1 cellular context compared by ENCODE assay signal in the genomic region with DNA sequence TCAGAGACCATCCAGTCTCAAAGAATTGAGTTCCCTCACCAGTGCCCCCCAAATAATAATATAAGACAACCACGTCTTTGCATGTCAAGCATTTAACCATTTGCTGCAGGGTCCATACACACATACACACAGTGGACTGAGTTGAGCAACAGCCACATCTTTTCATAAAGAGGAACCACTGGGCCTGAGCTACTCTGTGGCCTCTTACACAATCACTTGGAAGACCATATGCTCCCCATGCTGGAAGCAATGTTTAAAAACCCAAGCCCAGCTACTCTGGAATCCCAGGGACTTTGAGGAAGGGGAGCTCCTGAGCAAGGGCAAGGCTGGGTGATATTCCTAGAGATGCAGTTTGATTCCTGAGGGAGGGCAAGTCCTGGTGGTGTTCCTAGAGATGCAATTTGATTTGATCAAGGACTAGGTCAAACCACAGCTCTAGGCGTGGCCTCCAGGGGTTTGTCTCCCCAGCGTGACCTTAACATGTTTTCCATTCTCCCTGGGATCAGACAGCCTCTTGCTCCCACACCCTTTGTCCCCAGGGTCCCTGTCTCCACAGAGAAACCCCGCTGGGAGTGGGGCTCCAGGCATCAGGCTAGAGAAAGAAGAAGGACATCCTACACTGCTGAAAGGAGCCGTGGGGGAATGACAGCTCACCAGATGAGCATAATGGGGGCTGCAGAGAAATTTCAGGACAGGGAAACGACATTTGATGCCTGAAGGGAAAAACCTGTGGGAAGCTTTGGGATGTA.
TF ChIP-seq lines count a peak whose summit lies in the region.

No MANE protein-coding gene starts in this region.

TF ChIP-seq in H1, 55 proteins besides CTCF, POLR2A, EP300 and RAD21 (continued from another document):
- TF ChIP-seq JUN (IDR thresholded peaks at IDR 0.05; ENCODE audit: low read depth, low read length) (no peak), PHF8 (conservative IDR thresholded peaks at IDR 0.05; ENCODE audit: low read depth, low read length) (no peak), NRF1 (IDR thresholded peaks at IDR 0.05; ENCODE audit: low read depth, low read length) (no peak), HDAC6 (IDR thresholded peaks at IDR 0.05; ENCODE audit: low read depth, low read length) (no peak), RFX5 (IDR thresholded peaks at IDR 0.05; ENCODE audit: borderline replicate concordance, low read depth, low read length) (no peak), SP4 (IDR thresholded peaks at IDR 0.05; ENCODE audit: low read length) (no peak), FOSL1 (IDR thresholded peaks at IDR 0.05; ENCODE audit: insufficient read depth, low read depth, low read length) (no peak), CTBP2 (IDR thresholded peaks at IDR 0.05; ENCODE audit: borderline replicate concordance, insufficient read depth, insufficient read length, low read length) (no peak)
- TF ChIP-seq, protein P1, sequence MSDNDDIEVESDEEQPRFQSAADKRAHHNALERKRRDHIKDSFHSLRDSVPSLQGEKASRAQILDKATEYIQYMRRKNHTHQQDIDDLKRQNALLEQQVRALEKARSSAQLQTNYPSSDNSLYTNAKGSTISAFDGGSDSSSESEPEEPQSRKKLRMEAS (IDR thresholded peaks at IDR 0.05), result no peak
